Comparison of ENCODE assay signal across 9 cellular contexts in the genomic region with DNA sequence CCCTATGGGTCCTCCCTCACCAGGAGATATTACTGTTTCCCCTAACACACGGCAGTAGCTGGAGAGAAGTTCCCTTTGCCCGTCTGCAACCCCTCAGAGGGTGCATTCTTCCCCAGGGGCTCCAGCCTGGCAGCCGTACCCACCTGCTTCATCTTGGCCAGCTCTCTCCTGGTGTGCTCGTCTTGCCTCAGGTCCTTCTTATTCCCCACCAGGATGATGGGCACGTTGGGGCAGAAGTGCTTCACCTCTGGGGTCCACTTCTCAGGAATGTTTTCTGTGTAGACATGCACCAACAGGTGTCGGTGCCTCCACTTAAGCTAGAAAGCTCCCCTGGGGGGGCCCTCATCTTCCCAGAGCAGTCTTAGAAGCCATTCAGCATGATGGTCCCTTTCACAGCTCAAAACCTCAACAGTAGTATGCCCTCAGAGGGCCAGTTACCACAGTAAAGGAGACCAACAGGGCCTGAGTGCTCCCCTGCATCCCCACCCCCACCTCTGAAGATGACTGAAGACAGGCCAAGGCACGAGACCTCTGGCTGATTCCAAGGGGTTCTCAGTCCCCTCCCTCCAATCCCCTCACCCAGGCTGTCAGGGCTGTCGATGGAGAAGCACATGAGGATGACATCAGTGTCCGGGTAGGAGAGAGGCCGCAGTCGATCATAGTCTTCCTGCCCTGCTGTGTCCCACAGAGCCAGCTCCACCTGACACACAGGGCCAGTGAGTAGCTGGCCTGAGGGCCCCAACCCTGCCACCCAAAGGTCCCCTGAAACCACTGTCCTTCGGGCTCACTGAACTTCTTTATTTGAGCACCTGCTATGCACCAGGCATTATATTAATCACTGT. TPM values are rescaled to one million over a fixed set of nuclear protein-coding genes. Genes with fewer than 3 reads are reported as not detected.
DNase-seq lines count a peak whose midpoint lies in the region; ATAC-seq, FAIRE-seq and TF ChIP-seq lines count a peak whose summit lies in the region.
"Had no signal": no experiment of that assay in that cellular context is flagged by ENCODE, and none has a peak within 500 bp of the region (broad histone marks: within the 10 kb centered on the region; RNA-seq: fewer than 3 reads in every experiment).

No MANE protein-coding gene starts in this region.

- WGBS in small intestine, 3 donors, result 76 to 83% (median 82%) methylated on average over 12 of the region's 12 CpGs

- H3K9ac ChIP-seq in DND-41 (ENCODE audit: low read depth, low read length), result no peak overlapping the region

- TF ChIP-seq CTCF in DND-41 (IDR thresholded peaks at IDR 0.05; ENCODE audit: borderline replicate concordance, extremely low read depth, low read length, poor library complexity, severe bottlenecking), result no peak
- no peak for TF ChIP-seq CTCF in activated B cell treated with CpG ODN at 0.5 μM for 24 hours (IDR thresholded peaks at IDR 0.05)
- no peak for TF ChIP-seq CTCF in WERI-Rb-1 (IDR thresholded peaks at IDR 0.05; ENCODE audit: low read depth, low read length)

- H3K9me3 ChIP-seq in DND-41 (ENCODE audit: insufficient read depth, low read length, severe bottlenecking) (no peaks in the 10 kb centered on the region), small intestine (ENCODE audit: control insufficient read depth, low read depth) (no peaks in the 10 kb centered on the region), WERI-Rb-1 (ENCODE audit: severe bottlenecking) (no peaks in the 10 kb centered on the region)

- H3K4me3 Mint-ChIP-seq in activated B cell treated with CpG ODN at 0.5 μM for 24 hours, result no peak overlapping the region

- POLR2A ChIA-PET in activated B cell treated with CpG ODN at 0.5 μM for 24 hours (lab: Charles Lee), result interaction anchor here (0.6 kb wide), 2 partner anchors 239 to 365 kb away, joined by 3 to 6 read pairs; no protein-coding TSS in a partner anchor

- H3K4me3 ChIP-seq in DND-41 (ENCODE audit: low read depth in 1 of 2, low read length in 2 of 2) (no peak overlapping the region), small intestine (ENCODE audit: low read depth in 1 of 2, low read length in 2 of 2) (no peak overlapping the region), WERI-Rb-1 (ENCODE audit: low read depth, low read length) (no peak overlapping the region)

- H3K9me3 Mint-ChIP-seq in activated B cell treated with CpG ODN at 0.5 μM for 24 hours, result no peaks in the 10 kb centered on the region

- H3K27me3 ChIP-seq in DND-41 (ENCODE audit: insufficient read depth, low read length, poor library complexity) (no peaks in the 10 kb centered on the region), small intestine (ENCODE audit: control insufficient read depth in 2 of 2, insufficient read depth in 2 of 2, low read length in 2 of 2) (no peaks in the 10 kb centered on the region), WERI-Rb-1 (ENCODE audit: insufficient read depth, low read depth, severe bottlenecking) (no peaks in the 10 kb centered on the region)

- ATAC-seq in DND-41 (ENCODE audit: insufficient read depth, low read depth) (no peak), activated B cell treated with CpG ODN at 0.5 μM for 24 hours (ENCODE audit: low read depth) (no peak), HG02588 (IDR thresholded peaks at IDR 0.05; ENCODE audit: unreplicated experiment) (no peak), HG03196 (IDR thresholded peaks at IDR 0.05; ENCODE audit: unreplicated experiment) (no peak)

- H3K27ac Mint-ChIP-seq in activated B cell treated with CpG ODN at 0.5 μM for 24 hours, result peak overlapping the region; percentile 27

- H3K79me2 ChIP-seq in DND-41 (ENCODE audit: insufficient read depth, low read length), result peaks cover 11% of the 10 kb centered on the region

- no peaks in the 10 kb centered on the region for H3K36me3 Mint-ChIP-seq in activated B cell treated with CpG ODN at 0.5 μM for 24 hours (ENCODE audit: low read depth)

- H3K4me1 ChIP-seq in DND-41 (ENCODE audit: insufficient read depth, low read length), result peaks cover 51% of the 10 kb centered on the region
- peaks cover 16 to 28% of the 10 kb centered on the region in 2 donors for H3K4me1 ChIP-seq in small intestine (ENCODE audit: control insufficient read depth in 2 of 2, insufficient read depth in 1 of 2, low read depth in 1 of 2, low read length in 1 of 2)

- H4K20me1 ChIP-seq in DND-41 (ENCODE audit: insufficient read depth, low read length), result no peaks in the 10 kb centered on the region

- no peak for FAIRE-seq in small intestine (lab: Jason Lieb, UNC)
- FAIRE-seq: G401.6 had no signal

- H3K4me1 Mint-ChIP-seq in activated B cell treated with CpG ODN at 0.5 μM for 24 hours, result peaks cover 77% of the 10 kb centered on the region

- intact Hi-C loops in activated B cell treated with CpG ODN at 0.5 μM for 24 hours (cut with micrococcal nuclease), result loop anchor here (10.0 kb wide), 1 partner anchor 48 kb away; no protein-coding TSS in a partner anchor

- CTCF ChIA-PET in activated B cell treated with CpG ODN at 0.5 μM for 24 hours (lab: Charles Lee), result interaction anchor here (1.1 kb wide), 1 partner anchor 14 kb away, joined by 3 read pairs; no protein-coding TSS in a partner anchor

- no peak overlapping the region for H3K4me2 ChIP-seq in DND-41 (ENCODE audit: insufficient read depth, low read length)

- H3K27ac ChIP-seq in DND-41 (ENCODE audit: low read length) (peak overlapping the region; percentile 2; the same call in 1 of the 2 replicates), small intestine (ENCODE audit: low read depth in 1 of 2, low read length in 1 of 2) (peak overlapping the region; percentile 28 to 93), WERI-Rb-1 (no peak overlapping the region)

- H3K36me3 ChIP-seq in DND-41 (ENCODE audit: insufficient read depth, low read length), result peaks cover 46% of the 10 kb centered on the region
- peaks cover 10% of the 10 kb centered on the region in 2 donors for H3K36me3 ChIP-seq in small intestine (ENCODE audit: control insufficient read depth in 2 of 2, insufficient read depth in 2 of 2, low read length in 2 of 2)
- H3K36me3 ChIP-seq in WERI-Rb-1, result peaks cover 39% of the 10 kb centered on the region

- no peaks in the 10 kb centered on the region for H3K27me3 Mint-ChIP-seq in activated B cell treated with CpG ODN at 0.5 μM for 24 hours

- H2AFZ ChIP-seq in DND-41 (ENCODE audit: low read depth, low read length), result no peak overlapping the region

- DNase-seq in DND-41 (no peak), activated B cell treated with CpG ODN at 0.5 μM for 24 hours (no peak), islet precursor cell (peak; percentile 43), small intestine (no peak), WERI-Rb-1 (no peak)
- DNase-seq: NCI-H524 had no signal

RNA-seq across cellular contexts. Expression of gene RHOC, which starts 4.3 kb away (rescaled TPM):
- 11.5 and 13.5 TPM in 2 replicates for total RNA-seq in activated B cell treated with CpG ODN at 0.5 μM for 24 hours
- 1,000 to 10,000 TPM in 2 of 3 donors, 100 to 1,000 TPM in 1; 235 to 1,126 (median 1,023) TPM for polyA plus RNA-seq in small intestine

RNA-seq across cellular contexts. Expression of gene PPM1J, which starts 12.5 kb away (rescaled TPM):
- 0.46 and 0.75 TPM in 2 replicates for total RNA-seq in activated B cell treated with CpG ODN at 0.5 μM for 24 hours
- under 1 TPM in 1 of 3 donors, not detected in 2; 1.00 TPM for polyA plus RNA-seq in small intestine

RNA-seq across cellular contexts. Expression of gene MOV10, which starts 28.2 kb away (rescaled TPM):
- 33.3 and 36.4 TPM in 2 replicates for total RNA-seq in activated B cell treated with CpG ODN at 0.5 μM for 24 hours
- polyA plus RNA-seq in small intestine, result 100 to 1,000 TPM in 1 of 3 donors, 10 to 100 TPM in 2; 53.2 to 222 (median 92.4) TPM
